In genomic region chr16:85192736-85193493, GRCh38 we compare ENCODE assay signal across 25 cellular contexts.
DNase-seq lines count a peak whose midpoint lies in the region; ATAC-seq and TF ChIP-seq lines count a peak whose summit lies in the region.
"Had no signal": no experiment of that assay in that cellular context is flagged by ENCODE, and none has a peak within 500 bp of the region (broad histone marks: within the 10 kb centered on the region; RNA-seq: fewer than 3 reads in every experiment).

No MANE protein-coding gene starts in this region.

- no peak overlapping the region for H3K18ac ChIP-seq in neuronal stem cell (ENCODE audit: low read length)

- no peak overlapping the region for H3K9ac ChIP-seq in neuronal stem cell (ENCODE audit: low read depth, low read length, poor library complexity)
- H3K9ac ChIP-seq: BLaER1 had no signal

- H3K4me1 ChIP-seq in esophagus muscularis mucosa (peaks cover 30 to 57% (median 55%) of the 10 kb centered on the region in 4 donors), neuronal stem cell (ENCODE audit: control insufficient read depth in 2 of 2, insufficient read depth in 1 of 2, low read depth in 1 of 2, low read length in 2 of 2) (peaks cover 0 to 43% of the 10 kb centered on the region in 2 donors), Peyer's patch (peaks cover 0 to 26% (median 0%) of the 10 kb centered on the region in 4 donors)

- no peak overlapping the region for H2BK5ac ChIP-seq in neuronal stem cell (ENCODE audit: low read length)

- H3K4me3 ChIP-seq in esophagus muscularis mucosa (no peak overlapping the region), neuronal stem cell (ENCODE audit: low read length in 2 of 2) (no peak overlapping the region), Peyer's patch (no peak overlapping the region)
- H3K4me3 ChIP-seq: BLaER1, dorsolateral prefrontal cortex, gastrocnemius medialis, lung, upper lobe of left lung had no signal

- H3K27ac ChIP-seq in esophagus muscularis mucosa (replicated peaks in 1 of 4) = peak overlapping the region; percentile 71 to 84 (median 77)
- H3K27ac ChIP-seq in neuronal stem cell (replicated peaks; ENCODE audit: low read length) = no peak overlapping the region
- peak overlapping the region in 1 of 4 donors; percentile 46 for H3K27ac ChIP-seq in Peyer's patch
- H3K27ac ChIP-seq: 22Rv1, BLaER1, dorsolateral prefrontal cortex, gastrocnemius medialis, neutrophil, upper lobe of left lung had no signal

- no peak overlapping the region for H3K4ac ChIP-seq in neuronal stem cell (ENCODE audit: low read length)

- peak; percentile 79 for TF ChIP-seq EP300 in esophagus muscularis mucosa (IDR thresholded peaks at IDR 0.05)

- peak; percentile 63 for DNase-seq in NCI-H1092 treated with DMSO at 0.1 percent for 48 hours (lab: John Stamatoyannopoulos, UW)
- DNase-seq in NCI-H1092 (lab: John Stamatoyannopoulos, UW) = no peak
- peak; percentile 25 for DNase-seq in GM03348 (ENCODE audit: low spot score)
- no peak for DNase-seq in esophagus muscularis mucosa (ENCODE audit: extremely low spot score)
- DNase-seq in neuronal stem cell (ENCODE audit: low spot score) = no peak
- no peak for DNase-seq in Peyer's patch
- DNase-seq: activated CD4-positive, alpha-beta T cell treated with anti-CD3 and anti-CD28 coated beads for 36 hours; activated naive CD4-positive, alpha-beta T cell treated with anti-CD3 and anti-CD28 coated beads, Interleukin-2, amount 50 U/mL, for 16 hours; aorta; COR-L47; dorsolateral prefrontal cortex; gastrocnemius medialis; GOT3; kidney; NCI-H1417 treated with DMSO at 0.1 percent for 48 hours; NCI-H526; SHP77; stimulated activated CD4-positive, alpha-beta T cell treated with anti-CD3 and anti-CD28 coated beads, Interleukin-4, amount 100 ng/mL, for 24 hours; upper lobe of left lung had no signal

- H3K23ac ChIP-seq in neuronal stem cell (ENCODE audit: low read depth, low read length, poor library complexity) = no peak overlapping the region

- no peak overlapping the region for H2AFZ ChIP-seq in neuronal stem cell (ENCODE audit: low read length)

- intact Hi-C loops in esophagus muscularis mucosa (cut with DNase I) = no loop called here

- ATAC-seq in HG03139 (IDR thresholded peaks at IDR 0.05; ENCODE audit: unreplicated experiment) (no peak), HG03280 (IDR thresholded peaks at IDR 0.05; ENCODE audit: unreplicated experiment) (no peak)
- ATAC-seq: activated CD4-positive, alpha-beta T cell treated with anti-CD3 and anti-CD28 coated beads for 36 hours; gastrocnemius medialis had no signal

- H2BK120ac ChIP-seq in neuronal stem cell (ENCODE audit: low read depth, low read length) = no peak overlapping the region

- WGBS in esophagus muscularis mucosa = 63% methylated on average over 15 of the region's 15 CpGs
- no CpG with 5 or more reads among the region's 15 CpGs for WGBS in neuronal stem cell (ENCODE audit: extremely low coverage in 2 of 2, insufficient read length in 2 of 2, insufficient replicate concordance in 1 of 2), 2 donors

- TF ChIP-seq CTCF in esophagus muscularis mucosa (IDR thresholded peaks at IDR 0.05) (no peak), Peyer's patch (IDR thresholded peaks at IDR 0.05) (no peak)

- no peak overlapping the region for H2BK12ac ChIP-seq in neuronal stem cell (ENCODE audit: low read length)

- peak overlapping the region; percentile 72 for H3K14ac ChIP-seq in neuronal stem cell (ENCODE audit: low read length)

- no peak overlapping the region for H2BK15ac ChIP-seq in neuronal stem cell (ENCODE audit: low read length)

- H3K79me1 ChIP-seq in neuronal stem cell (ENCODE audit: low read depth, low read length) = no peaks in the 10 kb centered on the region

- H4K8ac ChIP-seq in neuronal stem cell (ENCODE audit: low read depth, low read length) = no peak overlapping the region

- no peaks in the 10 kb centered on the region for H3K27me3 ChIP-seq in esophagus muscularis mucosa
- no peaks in the 10 kb centered on the region for H3K27me3 ChIP-seq in neuronal stem cell (ENCODE audit: control insufficient read depth in 3 of 3, insufficient read depth in 3 of 3, low read depth in 1 of 3, low read length in 3 of 3)
- H3K27me3 ChIP-seq in Peyer's patch = no peaks in the 10 kb centered on the region
- H3K27me3 ChIP-seq: BLaER1, dorsolateral prefrontal cortex, gastrocnemius medialis, upper lobe of left lung had no signal

- no peak overlapping the region for H3K4me2 ChIP-seq in neuronal stem cell (ENCODE audit: insufficient read depth, low read length, poor library complexity, severe bottlenecking)
- H3K4me2 ChIP-seq: BLaER1 had no signal

- H2AK5ac ChIP-seq in neuronal stem cell (ENCODE audit: low read depth, low read length) = no peak overlapping the region

- H4K91ac ChIP-seq in neuronal stem cell (ENCODE audit: low read depth, low read length, poor library complexity) = no peak overlapping the region

- H3K9me3 ChIP-seq in esophagus muscularis mucosa = peaks cover 0 to 18% (median 10%) of the 10 kb centered on the region in 4 donors
- H3K9me3 ChIP-seq in neuronal stem cell (replicated peaks in 1 of 2; ENCODE audit: control insufficient read depth in 2 of 2, insufficient read depth in 1 of 2, low read depth in 1 of 2, low read length in 2 of 2) = peaks cover 0 to 5% of the 10 kb centered on the region in 2 donors
- no peaks in the 10 kb centered on the region for H3K9me3 ChIP-seq in Peyer's patch
- H3K9me3 ChIP-seq: gastrocnemius medialis, neutrophil, upper lobe of left lung had no signal

- TF ChIP-seq POLR2A in esophagus muscularis mucosa (IDR thresholded peaks at IDR 0.05; ENCODE audit: low read depth) (no peak), Peyer's patch (IDR thresholded peaks at IDR 0.05) (no peak)

- H3K36me3 ChIP-seq in esophagus muscularis mucosa (no peaks in the 10 kb centered on the region), neuronal stem cell (replicated peaks in 1 of 2; ENCODE audit: control insufficient read depth in 2 of 2, insufficient read depth in 2 of 2, low read length in 2 of 2) (no peaks in the 10 kb centered on the region), Peyer's patch (no peaks in the 10 kb centered on the region)
- H3K36me3 ChIP-seq: BLaER1, gastrocnemius medialis, neutrophil, upper lobe of left lung had no signal

Comparison
In these comparisons a context has a peak if more than half of its experiments do, and no peak if none do; other contexts are left out.
1. DNase-seq: peak in NCI-H1092 treated with DMSO at 0.1 percent for 48 hours (single experiment) and GM03348 (single experiment); none in NCI-H1092 (single experiment), esophagus muscularis mucosa (single experiment), neuronal stem cell (single experiment) and Peyer's patch (0 of 3).